1 cellular context compared by ENCODE assay signal in the genomic region with DNA sequence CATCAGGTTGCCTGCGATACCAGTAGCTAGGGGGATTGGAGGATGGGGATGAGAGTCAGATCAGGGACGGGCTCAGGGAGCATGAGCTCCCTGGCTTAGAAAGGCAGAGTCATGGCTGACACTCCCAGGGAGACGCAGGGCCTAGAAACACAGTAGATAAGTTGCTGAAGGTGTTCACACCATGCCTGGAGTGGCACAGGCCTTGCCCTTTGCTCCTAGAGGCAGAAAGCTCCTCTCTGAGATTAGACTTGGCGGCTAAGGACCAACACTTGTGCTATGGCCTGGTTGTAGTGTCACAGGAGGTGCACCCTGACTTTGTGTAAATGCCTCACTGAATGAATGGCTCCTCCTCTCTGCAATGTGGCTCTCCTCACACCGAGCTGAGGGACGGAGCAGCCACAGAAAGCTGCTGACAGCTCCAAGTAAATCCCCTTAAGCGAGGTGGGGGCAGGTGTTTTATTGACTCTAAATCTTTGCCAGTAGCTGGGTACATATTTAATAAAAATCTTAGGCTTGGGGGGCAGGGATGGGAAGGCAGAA.
TF ChIP-seq lines count a peak whose summit lies in the region.

No MANE protein-coding gene starts in this region.

TF ChIP-seq in IMR-90, 13 proteins besides CTCF, POLR2A, EP300 and RAD21 (continued from another document):
- TF ChIP-seq BHLHE40 (IDR thresholded peaks at IDR 0.05; ENCODE audit: low read depth, low read length) (no peak), RCOR1 (IDR thresholded peaks at IDR 0.05; ENCODE audit: insufficient replicate concordance, low read length) (no peak), SMC3 (IDR thresholded peaks at IDR 0.05; ENCODE audit: low read depth, low read length) (no peak), CEBPB (IDR thresholded peaks at IDR 0.05; ENCODE audit: low read depth, low read length) (no peak), MAZ (IDR thresholded peaks at IDR 0.05; ENCODE audit: borderline replicate concordance, low read depth, low read length) (no peak), MXI1 (IDR thresholded peaks at IDR 0.05; ENCODE audit: borderline replicate concordance, low read depth, low read length) (no peak), RFX5 (IDR thresholded peaks at IDR 0.05; ENCODE audit: low read depth, low read length) (no peak), CHD1 (IDR thresholded peaks at IDR 0.05; ENCODE audit: low read depth, low read length) (no peak), FOS (IDR thresholded peaks at IDR 0.05; ENCODE audit: low read depth, low read length) (no peak), NFE2L2 (IDR thresholded peaks at IDR 0.05; ENCODE audit: low read depth, low read length) (no peak)
- TF ChIP-seq, protein P1, sequence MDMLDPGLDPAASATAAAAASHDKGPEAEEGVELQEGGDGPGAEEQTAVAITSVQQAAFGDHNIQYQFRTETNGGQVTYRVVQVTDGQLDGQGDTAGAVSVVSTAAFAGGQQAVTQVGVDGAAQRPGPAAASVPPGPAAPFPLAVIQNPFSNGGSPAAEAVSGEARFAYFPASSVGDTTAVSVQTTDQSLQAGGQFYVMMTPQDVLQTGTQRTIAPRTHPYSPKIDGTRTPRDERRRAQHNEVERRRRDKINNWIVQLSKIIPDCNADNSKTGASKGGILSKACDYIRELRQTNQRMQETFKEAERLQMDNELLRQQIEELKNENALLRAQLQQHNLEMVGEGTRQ (IDR thresholded peaks at IDR 0.05; ENCODE audit: low read depth, low read length): no peak
- TF ChIP-seq, protein P2, sequence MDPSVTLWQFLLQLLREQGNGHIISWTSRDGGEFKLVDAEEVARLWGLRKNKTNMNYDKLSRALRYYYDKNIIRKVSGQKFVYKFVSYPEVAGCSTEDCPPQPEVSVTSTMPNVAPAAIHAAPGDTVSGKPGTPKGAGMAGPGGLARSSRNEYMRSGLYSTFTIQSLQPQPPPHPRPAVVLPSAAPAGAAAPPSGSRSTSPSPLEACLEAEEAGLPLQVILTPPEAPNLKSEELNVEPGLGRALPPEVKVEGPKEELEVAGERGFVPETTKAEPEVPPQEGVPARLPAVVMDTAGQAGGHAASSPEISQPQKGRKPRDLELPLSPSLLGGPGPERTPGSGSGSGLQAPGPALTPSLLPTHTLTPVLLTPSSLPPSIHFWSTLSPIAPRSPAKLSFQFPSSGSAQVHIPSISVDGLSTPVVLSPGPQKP (IDR thresholded peaks at IDR 0.05; ENCODE audit: borderline replicate concordance, low read depth, low read length): no peak
